Comparison of ENCODE assay signal across 17 cellular contexts in the genomic region with DNA sequence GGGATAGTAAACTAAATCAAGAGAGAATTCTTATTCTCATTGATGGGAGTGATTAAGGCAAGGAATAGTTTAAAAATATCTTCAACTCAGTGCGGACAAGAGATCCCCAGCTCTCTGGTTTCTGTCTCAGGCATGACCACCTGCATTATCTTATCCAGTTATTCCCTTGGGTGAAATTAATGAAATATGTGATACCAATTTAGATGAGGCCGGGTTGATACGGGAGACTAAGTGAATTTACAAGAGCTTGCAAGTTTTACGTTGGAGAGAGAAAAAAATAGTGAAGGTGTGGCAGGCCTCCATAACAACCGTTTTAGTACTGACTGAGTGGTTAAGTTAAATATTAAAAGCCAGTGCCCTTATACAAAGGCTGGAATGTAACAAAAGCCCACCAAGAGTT.
DNase-seq lines count a peak whose midpoint lies in the region; ATAC-seq and TF ChIP-seq lines count a peak whose summit lies in the region.
"Had no signal": no experiment of that assay in that cellular context is flagged by ENCODE, and none has a peak within 500 bp of the region (broad histone marks: within the 10 kb centered on the region; RNA-seq: fewer than 3 reads in every experiment).

No MANE protein-coding gene starts in this region.

- no peaks in the 10 kb centered on the region for H3K27me3 ChIP-seq in hepatocyte
- H3K27me3 ChIP-seq: BE2C had no signal

- POLR2A ChIA-PET in OCI-LY7 (lab: Charles Lee): interaction anchor here (0.5 to 3.4 kb wide), 7 partner anchors 8 to 163 kb away, joined by 3 to 15 read pairs (median 4); no protein-coding TSS in a partner anchor

- intact Hi-C loops in OCI-LY7 (cut with micrococcal nuclease; ENCODE audit: unreplicated experiment): no loop called here

- H3K27me3 Mint-ChIP-seq in nephron (ENCODE audit: low read depth): no peaks in the 10 kb centered on the region
- no peaks in the 10 kb centered on the region for H3K27me3 Mint-ChIP-seq in type B pancreatic cell
- H3K27me3 Mint-ChIP-seq in immature natural killer cell (ENCODE audit: low read depth in 3 of 3): peaks cover 4 to 9% (median 4%) of the 10 kb centered on the region in 3 donors

- H3K36me3 Mint-ChIP-seq in nephron (ENCODE audit: low read depth) (no peaks in the 10 kb centered on the region), type B pancreatic cell (peaks cover under 1% of the 10 kb centered on the region), immature natural killer cell (no peaks in the 10 kb centered on the region)
- H3K36me3 Mint-ChIP-seq: CD4-positive, alpha-beta memory T cell had no signal

- H3K79me2 ChIP-seq in OCI-LY7 (ENCODE audit: insufficient read depth, low read depth, low read length) (no peaks in the 10 kb centered on the region), hepatocyte (no peaks in the 10 kb centered on the region)

- ATAC-seq in GM21717 (IDR thresholded peaks at IDR 0.05; ENCODE audit: unreplicated experiment): no peak
- ATAC-seq: A549 had no signal

- H3K36me3 ChIP-seq in OCI-LY7 (ENCODE audit: insufficient read depth, low read length) (no peaks in the 10 kb centered on the region), hepatocyte (replicated peaks; ENCODE audit: insufficient read depth, low read depth) (no peaks in the 10 kb centered on the region)
- H3K36me3 ChIP-seq: BE2C had no signal

- H4K20me1 ChIP-seq in OCI-LY7 (ENCODE audit: insufficient read depth, low read length) (no peaks in the 10 kb centered on the region), hepatocyte (ENCODE audit: insufficient read depth, poor library complexity, severe bottlenecking) (no peaks in the 10 kb centered on the region)

- DNase-seq in OCI-LY7 (ENCODE audit: low spot score) (no peak), hepatocyte (ENCODE audit: low spot score) (no peak), type B pancreatic cell (ENCODE audit: extremely low spot score, unreplicated experiment) (no peak), HUDEP-2 (lab: John Stamatoyannopoulos, UW; ENCODE audit: unreplicated experiment in 76 of 76) (no peak), immature natural killer cell (no peak)
- no peak for DNase-seq in stimulated activated CD4-positive, alpha-beta T cell treated with anti-CD3 and anti-CD28 coated beads, Interleukin-15, amount 100 ng/mL, for 24 hours
- DNase-seq: BE2C; CD4-positive, alpha-beta memory T cell; COR-L47; DND-41; GDM1; GOT3; H9 had no signal

- H3K9me3 Mint-ChIP-seq in nephron (peaks cover 5% of the 10 kb centered on the region), type B pancreatic cell (peaks cover 1% of the 10 kb centered on the region), immature natural killer cell (no peaks in the 10 kb centered on the region)
- H3K9me3 Mint-ChIP-seq: H9 had no signal

- H3K4me1 Mint-ChIP-seq in nephron: peaks cover 5% of the 10 kb centered on the region
- no peaks in the 10 kb centered on the region for H3K4me1 Mint-ChIP-seq in type B pancreatic cell (ENCODE audit: unreplicated experiment)
- no peaks in the 10 kb centered on the region for H3K4me1 Mint-ChIP-seq in immature natural killer cell
- H3K4me1 Mint-ChIP-seq: CD4-positive, alpha-beta memory T cell had no signal

- H3K9me2 ChIP-seq in OCI-LY7 (ENCODE audit: insufficient read depth, low read length) (no peaks in the 10 kb centered on the region), hepatocyte (replicated peaks; ENCODE audit: insufficient read depth) (no peaks in the 10 kb centered on the region)

- BruUV-seq in OCI-LY7 (replicated peaks; lab: Mats Ljungman, UMichigan): no TSS peak

- H3K4me3 Mint-ChIP-seq in nephron (no peak overlapping the region), type B pancreatic cell (no peak overlapping the region), immature natural killer cell (no peak overlapping the region)
- H3K4me3 Mint-ChIP-seq: CD4-positive, alpha-beta memory T cell; H9 had no signal

- CTCF ChIA-PET in OCI-LY7 (lab: Charles Lee; ENCODE audit: unreplicated experiment): interaction anchor here (1.0 to 1.6 kb wide), 2 partner anchors 56 to 391 kb away, joined by 3 read pairs; no protein-coding TSS in a partner anchor

- peak overlapping the region; percentile 82 to 91 (median 89) for H3K27ac Mint-ChIP-seq in nephron
- peak overlapping the region; percentile 9 for H3K27ac Mint-ChIP-seq in type B pancreatic cell
- H3K27ac Mint-ChIP-seq in immature natural killer cell: no peak overlapping the region
- H3K27ac Mint-ChIP-seq: CD4-positive, alpha-beta memory T cell; H9 had no signal

- H3K4me1 ChIP-seq in OCI-LY7 (ENCODE audit: insufficient read depth, low read length, poor library complexity, severe bottlenecking) (peaks cover 28% of the 10 kb centered on the region), hepatocyte (ENCODE audit: insufficient read depth) (peaks cover 14% of the 10 kb centered on the region)
- H3K4me1 ChIP-seq: A549, BE2C had no signal

- H3K4me2 ChIP-seq in OCI-LY7 (ENCODE audit: low read length) (peak overlapping the region; percentile 10; the same call in 1 of the 2 replicates), hepatocyte (peak overlapping the region; percentile 16)
- H3K4me2 ChIP-seq: A549 had no signal

- H3K27ac ChIP-seq in OCI-LY7 (ENCODE audit: low read depth, low read length, poor library complexity, severe bottlenecking): no peak overlapping the region
- H3K27ac ChIP-seq in hepatocyte: peak overlapping the region; percentile 57
- H3K27ac ChIP-seq: A549, C4-2B had no signal

- H3K9me3 ChIP-seq in OCI-LY7 (ENCODE audit: low read length) (peaks cover under 1% of the 10 kb centered on the region; the same call in 1 of the 2 replicates), hepatocyte (ENCODE audit: low read depth) (no peaks in the 10 kb centered on the region)
- H3K9me3 ChIP-seq: A549, BE2C had no signal

- TF ChIP-seq CTCF in OCI-LY7 (conservative IDR thresholded peaks at IDR 0.05; ENCODE audit: low read length): no peak
- no peak for TF ChIP-seq CTCF in hepatocyte (IDR thresholded peaks at IDR 0.05; ENCODE audit: poor library complexity)
- TF ChIP-seq CTCF in nephron (IDR thresholded peaks at IDR 0.05; ENCODE audit: unreplicated experiment in 3 of 3): no peak
- TF ChIP-seq CTCF in type B pancreatic cell (conservative IDR thresholded peaks at IDR 0.05): no peak

- H2AFZ ChIP-seq in OCI-LY7 (ENCODE audit: low read length) (peak overlapping the region; percentile 36; the same call in 1 of the 2 replicates), hepatocyte (no peak overlapping the region)

- no peak overlapping the region for H3K4me3 ChIP-seq in OCI-LY7 (ENCODE audit: low read depth, low read length, poor library complexity, severe bottlenecking)
- H3K4me3 ChIP-seq in hepatocyte: no peak overlapping the region
- H3K4me3 ChIP-seq: A549 had no signal

- 33% methylated on average over 5 of the region's 5 CpGs for WGBS in hepatocyte (ENCODE audit: low lambda C conversion rate, missing lambda C conversion rate)

Comparison
In these comparisons a context has a peak if more than half of its experiments do, and no peak if none do; other contexts are left out.
1. H3K27ac Mint-ChIP-seq: peak in nephron (3 of 3) and type B pancreatic cell (single experiment); none in immature natural killer cell (0 of 6).